ENCODE assay signal across 30 cellular contexts in genomic region chr6:49522710-49523593, GRCh38. TPM values are rescaled to one million over a fixed set of nuclear protein-coding genes. Genes with fewer than 3 reads are reported as not detected.
A peak's percentile ranks its signal among the peaks of the same experiment; 100 is the strongest.
DNase-seq lines count a peak whose midpoint lies in the region; ATAC-seq, FAIRE-seq and TF ChIP-seq lines count a peak whose summit lies in the region.
"Had no signal": no experiment of that assay in that cellular context is flagged by ENCODE, and none has a peak within 500 bp of the region (broad histone marks: within the 10 kb centered on the region; RNA-seq: fewer than 3 reads in every experiment).

No MANE protein-coding gene starts in this region.

- H3K9ac ChIP-seq in HepG2 (ENCODE audit: insufficient read depth, low read depth, low read length), result peak overlapping the region; percentile 36
- H3K9ac ChIP-seq: neural progenitor cell, SK-N-SH had no signal

- peak; percentile 97 for ATAC-seq in HepG2
- ATAC-seq: activated CD8-positive, alpha-beta T cell treated with anti-CD3 and anti-CD28 coated beads for 36 hours; activated T-helper 17 cell treated with anti-CD3 and anti-CD28 coated beads, Interleukin-2, amount 50 U/mL, for 72 hours had no signal

- H4K20me1 ChIP-seq in PC-9 (ENCODE audit: insufficient read depth), result no peaks in the 10 kb centered on the region
- H4K20me1 ChIP-seq in HepG2 (ENCODE audit: insufficient read depth, low read length), result no peaks in the 10 kb centered on the region

- in situ Hi-C loops in HepG2 (cut with HindIII; ENCODE audit: extremely low pct_ligation_motif_present, low pct_unique_long_range_greater_than_20kb), result no loop called here

- H3K27me3 ChIP-seq in PC-9 (ENCODE audit: insufficient read depth, low read depth), result no peaks in the 10 kb centered on the region
- H3K27me3 ChIP-seq in HepG2 (ENCODE audit: control insufficient read depth in 1 of 2, insufficient read depth in 2 of 2, low read length in 2 of 2), result no peaks in the 10 kb centered on the region
- H3K27me3 ChIP-seq: neural progenitor cell, sigmoid colon had no signal

- no peak overlapping the region for H3K27ac ChIP-seq in PC-9
- peak overlapping the region; percentile 84 for H3K27ac ChIP-seq in HepG2 (ENCODE audit: extremely low read length, insufficient read depth, low read length)
- H3K27ac ChIP-seq in caudate nucleus (ENCODE audit: low read depth, low read length), result no peak overlapping the region
- H3K27ac ChIP-seq: neural progenitor cell, sigmoid colon had no signal

- H3K36me3 Mint-ChIP-seq in type B pancreatic cell, result no peaks in the 10 kb centered on the region
- H3K36me3 Mint-ChIP-seq: neural progenitor cell had no signal

- H3K4me3 ChIP-seq in PC-9 (no peak overlapping the region), HepG2 (replicated peaks in 1 of 3; ENCODE audit: insufficient read depth in 1 of 3, low read depth in 2 of 3, low read length in 3 of 3) (peak overlapping the region in 2 of 3 experiments; percentile 0 to 50; a peak in 2 of 6 replicates)
- H3K4me3 ChIP-seq: neural progenitor cell, sigmoid colon had no signal

- no peaks in the 10 kb centered on the region for H3K9me3 ChIP-seq in PC-9 (ENCODE audit: insufficient read depth, low read depth)
- H3K9me3 ChIP-seq in HepG2 (ENCODE audit: low read length), result no peaks in the 10 kb centered on the region
- H3K9me3 ChIP-seq: sigmoid colon, SK-N-SH had no signal

- H3K4me1 Mint-ChIP-seq in type B pancreatic cell (ENCODE audit: unreplicated experiment), result peaks cover 5% of the 10 kb centered on the region
- H3K4me1 Mint-ChIP-seq: activated T-helper 17 cell treated with anti-CD3 and anti-CD28 coated beads, Interleukin-2, amount 50 U/mL, for 72 hours; neural progenitor cell had no signal

- no peaks in the 10 kb centered on the region for H3K9me3 Mint-ChIP-seq in type B pancreatic cell
- H3K9me3 Mint-ChIP-seq: activated CD8-positive, alpha-beta T cell treated with anti-CD3 and anti-CD28 coated beads for 36 hours; activated T-helper 17 cell treated with anti-CD3 and anti-CD28 coated beads, Interleukin-2, amount 50 U/mL, for 72 hours; CD4-positive, alpha-beta T cell; neural progenitor cell; stimulated activated naive CD8-positive, alpha-beta T cell treated with anti-CD3 and anti-CD28 coated beads, Interleukin-15, Interleukin-2, amounts not matched to agents 100 ng/mL and 50 ng/mL, for 24 hours; T-helper 1 cell treated with Interleukin-12 subunit alpha and Interleukin-12 subunit beta and Interleukin-4 antibody, amounts not matched to agents 30 μg/mL and 1 μg/mL, for 36 hours had no signal

- peak; percentile 89 to 99 for TF ChIP-seq EP300 in HepG2 (IDR thresholded peaks at IDR 0.05; ENCODE audit: low read depth in 2 of 2, low read length in 2 of 2)
- peak; percentile 94 for TF ChIP-seq EP300 in HepG2 (CRISPR knock-in tag; IDR thresholded peaks at IDR 0.05; ENCODE audit: borderline replicate concordance)

- 0 out of 4 replicates have a peak, but pooled peaks of 1 of the 2 experiments have one; percentile 31 for TF ChIP-seq POLR2A in HepG2 (IDR thresholded peaks at IDR 0.05; ENCODE audit: insufficient read depth in 1 of 2, low read depth in 2 of 2, low read length in 2 of 2)

- H3K4me1 ChIP-seq in PC-9 (replicated peaks; ENCODE audit: insufficient read depth) (no peaks in the 10 kb centered on the region), HepG2 (ENCODE audit: insufficient read depth, low read length) (peaks cover 77% of the 10 kb centered on the region)
- H3K4me1 ChIP-seq: neural progenitor cell, sigmoid colon had no signal

- TF ChIP-seq CTCF in PC-9 (conservative IDR thresholded peaks at IDR 0.05), result no peak
- no peak for TF ChIP-seq CTCF in HepG2 (CRISPR knock-in tag; IDR thresholded peaks at IDR 0.05)
- no peak for TF ChIP-seq CTCF in type B pancreatic cell (conservative IDR thresholded peaks at IDR 0.05)

- H3K27ac Mint-ChIP-seq in type B pancreatic cell, result peak overlapping the region; percentile 52
- H3K27ac Mint-ChIP-seq: activated CD8-positive, alpha-beta T cell treated with anti-CD3 and anti-CD28 coated beads for 36 hours; activated T-helper 17 cell treated with anti-CD3 and anti-CD28 coated beads, Interleukin-2, amount 50 U/mL, for 72 hours; CD4-positive, alpha-beta T cell; neural progenitor cell; stimulated activated naive CD8-positive, alpha-beta T cell treated with anti-CD3 and anti-CD28 coated beads, Interleukin-15, Interleukin-2, amounts not matched to agents 100 ng/mL and 50 ng/mL, for 24 hours; T-helper 1 cell treated with Interleukin-12 subunit alpha and Interleukin-12 subunit beta and Interleukin-4 antibody, amounts not matched to agents 30 μg/mL and 1 μg/mL, for 36 hours had no signal

- H3F3A ChIP-seq in PC-9 (ENCODE audit: insufficient read depth, low read depth), result no peaks in the 10 kb centered on the region

- H3K4me2 ChIP-seq in PC-9 (no peak overlapping the region), HepG2 (ENCODE audit: low read depth, low read length) (peak overlapping the region; percentile 69)
- H3K4me2 ChIP-seq: neural progenitor cell, SK-N-SH had no signal

- H3K79me2 ChIP-seq in PC-9 (ENCODE audit: low read depth) (no peaks in the 10 kb centered on the region), HepG2 (ENCODE audit: insufficient read depth, low read length) (no peaks in the 10 kb centered on the region)

- intact Hi-C loops in PC-9 (cut with micrococcal nuclease; ENCODE audit: unreplicated experiment), result no loop called here
- intact Hi-C loops in HepG2 (cut with micrococcal nuclease; ENCODE audit: unreplicated experiment), result loop anchor here (1.0 to 5.0 kb wide), 4 partner anchors 16 to 239 kb away; partner anchors contain the start of genes CENPQ and MMUT

- H3K4me3 Mint-ChIP-seq in type B pancreatic cell, result no peak overlapping the region
- H3K4me3 Mint-ChIP-seq: activated CD8-positive, alpha-beta T cell treated with anti-CD3 and anti-CD28 coated beads for 36 hours; activated T-helper 17 cell treated with anti-CD3 and anti-CD28 coated beads, Interleukin-2, amount 50 U/mL, for 72 hours; CD4-positive, alpha-beta T cell; neural progenitor cell; stimulated activated naive CD8-positive, alpha-beta T cell treated with anti-CD3 and anti-CD28 coated beads, Interleukin-15, Interleukin-2, amounts not matched to agents 100 ng/mL and 50 ng/mL, for 24 hours; T-helper 1 cell treated with Interleukin-12 subunit alpha and Interleukin-12 subunit beta and Interleukin-4 antibody, amounts not matched to agents 30 μg/mL and 1 μg/mL, for 36 hours had no signal

- H3K36me3 ChIP-seq in PC-9 (ENCODE audit: low read depth) (no peaks in the 10 kb centered on the region), HepG2 (replicated peaks in 1 of 2; ENCODE audit: control insufficient read depth in 1 of 2, insufficient read depth in 2 of 2, low read length in 2 of 2) (no peaks in the 10 kb centered on the region)
- H3K36me3 ChIP-seq: neural progenitor cell, sigmoid colon had no signal

- DNase-seq in NCI-H1417 (lab: John Stamatoyannopoulos, UW) (peak in 2 of 3 experiments; percentile 16 to 55), NCI-H1417 treated with DMSO at 0.1 percent for 48 hours (lab: John Stamatoyannopoulos, UW) (no peak), PC-9 (no peak), HepG2 (ENCODE audit: low spot score) (peak; percentile 99), type B pancreatic cell (ENCODE audit: extremely low spot score, unreplicated experiment) (no peak), hepatic stellate cell (ENCODE audit: low spot score) (no peak), caudate nucleus (lab: John Stamatoyannopoulos, UW) (no peak), HCEC 1CT (no peak)
- DNase-seq: activated CD4-positive, alpha-beta T cell treated with anti-CD3 and anti-CD28 coated beads for 1 hour; activated CD8-positive, alpha-beta T cell treated with anti-CD3 and anti-CD28 coated beads for 36 hours; activated naive CD4-positive, alpha-beta T cell treated with anti-CD3 and anti-CD28 coated beads, Interleukin-2, amount 50 U/mL, for 16 hours; amniotic stem cell; CD4-positive, alpha-beta T cell; effector CD4-positive, alpha-beta T cell; GOT3; MM.1S; NCI-H1436 treated with DMSO at 0.1 percent for 48 hours; RPMI8226; sigmoid colon; SK-N-SH; stimulated activated CD4-positive, alpha-beta T cell treated with anti-CD3 and anti-CD28 coated beads, Interleukin-15, amount 100 ng/mL, for 24 hours had no signal

- POLR2A ChIA-PET in PC-9 (lab: Charles Lee; ENCODE audit: unreplicated experiment), result no interaction called here
- POLR2A ChIA-PET in HepG2 (lab: Yijun Ruan, JAX), result interaction anchor here (1.2 kb wide), 1 partner anchor 15 kb away, joined by 3 read pairs; no protein-coding TSS in a partner anchor

- WGBS in HepG2 (ENCODE audit: low lambda C conversion rate), result 1% methylated on average over 7 of the region's 7 CpGs

- peak; percentile 99 for FAIRE-seq in HepG2 (lab: Jason Lieb, UNC)
- FAIRE-seq: G401.6 had no signal

- H3K27me3 Mint-ChIP-seq in type B pancreatic cell, result no peaks in the 10 kb centered on the region
- H3K27me3 Mint-ChIP-seq: CD4-positive, alpha-beta T cell had no signal

- TF ChIP-seq RAD21 in HepG2 (CRISPR knock-in tag; IDR thresholded peaks at IDR 0.05), result peak; percentile 48; the same call in 1 of the 2 replicates

- peak overlapping the region; percentile 60 for H2AFZ ChIP-seq in PC-9
- no peak overlapping the region for H2AFZ ChIP-seq in HepG2 (ENCODE audit: low read length)
- H2AFZ ChIP-seq: neural progenitor cell had no signal

- CTCF ChIA-PET in PC-9 (lab: Charles Lee) (no interaction called here), HepG2 (lab: Yijun Ruan, JAX; ENCODE audit: low intra/inter-chr PET ratio, low total read pairs) (interaction anchor here (1.7 kb wide), 1 partner anchor 9 kb away, joined by 9 read pairs; no protein-coding TSS in a partner anchor)

- BruUV-seq in PC-9 (replicated peaks; lab: Mats Ljungman, UMichigan) (no TSS peak), HepG2 (replicated peaks; lab: Mats Ljungman, UMichigan) (no TSS peak)

- no peaks in the 10 kb centered on the region for H3K9me2 ChIP-seq in PC-9 (ENCODE audit: insufficient read depth)
- H3K9me2 ChIP-seq: SK-N-SH had no signal

RNA-seq across cellular contexts. Expression of gene GLYATL3, which starts 23.2 kb away (rescaled TPM):
- not detected in 2 replicates for total RNA-seq in PC-9 (2021)
- total RNA-seq in HepG2 (2016; rRNA removed; fragmentation: Illumina TruSeq; extraction: Trizol), result not detected in 2 replicates
- not detected in 2 replicates for total RNA-seq in HepG2 (2016; cell fraction: cytosol; rRNA removed; fragmentation: Illumina TruSeq; extraction: Trizol; ENCODE audit: low read depth)
- not detected in 2 replicates for total RNA-seq in HepG2 (2016; cell fraction: insoluble cytoplasmic fraction; rRNA removed; fragmentation: Illumina TruSeq; extraction: Trizol)
- total RNA-seq in HepG2 (2016; cell fraction: membrane; rRNA removed; fragmentation: Illumina TruSeq; extraction: Trizol), result not detected in 2 replicates
- not detected in 2 replicates for total RNA-seq in HepG2 (2016; cell fraction: nucleus; rRNA removed; fragmentation: Illumina TruSeq; extraction: Trizol)
- polyA plus RNA-seq in HepG2 (2011; rRNA removed), result 0.05 TPM in 1 of 2 replicates, not detected in the other
- polyA plus RNA-seq in HepG2 (2011; cell fraction: cytosol; rRNA removed), result not detected in 2 replicates
- not detected in 2 replicates for polyA plus RNA-seq in HepG2 (2011; cell fraction: nucleus; rRNA removed)
- not detected in 2 replicates for polyA plus RNA-seq in HepG2 (2012)
- polyA plus RNA-seq in HepG2 (2016; cell fraction: cytosol; fragmentation: Illumina TruSeq; extraction: Trizol; ENCODE audit: low read depth), result not detected in 2 replicates
- not detected in 2 replicates for polyA plus RNA-seq in HepG2 (2016; cell fraction: insoluble cytoplasmic fraction; fragmentation: Illumina TruSeq; extraction: Trizol; ENCODE audit: low read depth)
- not detected in 2 replicates for polyA plus RNA-seq in HepG2 (2016; cell fraction: membrane; fragmentation: Illumina TruSeq; extraction: Trizol; ENCODE audit: low read depth)
- not detected in 2 replicates for polyA plus RNA-seq in HepG2 (2016; cell fraction: nucleus; fragmentation: Illumina TruSeq; extraction: Trizol; ENCODE audit: insufficient read depth, low read depth)
- not detected in 2 replicates for polyA minus RNA-seq in HepG2 (2011; rRNA and poly(A)+ RNA removed; ENCODE audit: low replicate concordance)
- not detected in 2 replicates for polyA minus RNA-seq in HepG2 (2011; cell fraction: cytosol; rRNA and poly(A)+ RNA removed)
- not detected in 2 replicates for polyA minus RNA-seq in HepG2 (2011; cell fraction: nucleus; rRNA and poly(A)+ RNA removed)
- total RNA-seq in type B pancreatic cell (ENCODE audit: low replicate concordance), result 0.50 TPM in 1 of 2 replicates, not detected in the other
- total RNA-seq: A172; activated CD8-positive, alpha-beta T cell treated with anti-CD3 and anti-CD28 coated beads for 36 hours; activated T-helper 17 cell treated with anti-CD3 and anti-CD28 coated beads, Interleukin-2, amount 50 U/mL, for 72 hours; CD4-positive, alpha-beta T cell; epithelial cell of proximal tubule; kidney epithelial cell; lung microvascular endothelial cell; sigmoid colon had no signal
- polyA plus RNA-seq: SK-N-SH had no signal

RNA-seq across cellular contexts. Expression of gene C6orf141, which starts 27.5 kb away (rescaled TPM):
- total RNA-seq in PC-9 (2021) (12.3 and 21.9 TPM in 2 replicates), HepG2 (2016; rRNA removed; fragmentation: Illumina TruSeq; extraction: Trizol) (not detected in 2 replicates), type B pancreatic cell (ENCODE audit: low replicate concordance) (9.5 and 19.2 TPM in 2 replicates)
- total RNA-seq in HepG2 (2016; cell fraction: cytosol; rRNA removed; fragmentation: Illumina TruSeq; extraction: Trizol; ENCODE audit: low read depth), result not detected in 2 replicates
- not detected in 2 replicates for total RNA-seq in HepG2 (2016; cell fraction: insoluble cytoplasmic fraction; rRNA removed; fragmentation: Illumina TruSeq; extraction: Trizol)
- not detected in 2 replicates for total RNA-seq in HepG2 (2016; cell fraction: membrane; rRNA removed; fragmentation: Illumina TruSeq; extraction: Trizol)
- not detected in 2 replicates for total RNA-seq in HepG2 (2016; cell fraction: nucleus; rRNA removed; fragmentation: Illumina TruSeq; extraction: Trizol)
- 0.07 and 0.12 TPM in 2 replicates for polyA plus RNA-seq in HepG2 (2011; rRNA removed)
- polyA plus RNA-seq in HepG2 (2011; cell fraction: cytosol; rRNA removed), result not detected in 2 replicates
- 0.29 TPM in 1 of 2 replicates, not detected in the other for polyA plus RNA-seq in HepG2 (2011; cell fraction: nucleus; rRNA removed)
- polyA plus RNA-seq in HepG2 (2012), result not detected in 2 replicates
- polyA plus RNA-seq in HepG2 (2016; cell fraction: cytosol; fragmentation: Illumina TruSeq; extraction: Trizol; ENCODE audit: low read depth), result not detected in 2 replicates
- not detected in 2 replicates for polyA plus RNA-seq in HepG2 (2016; cell fraction: insoluble cytoplasmic fraction; fragmentation: Illumina TruSeq; extraction: Trizol; ENCODE audit: low read depth)
- polyA plus RNA-seq in HepG2 (2016; cell fraction: membrane; fragmentation: Illumina TruSeq; extraction: Trizol; ENCODE audit: low read depth), result not detected in 2 replicates
- not detected in 2 replicates for polyA plus RNA-seq in HepG2 (2016; cell fraction: nucleus; fragmentation: Illumina TruSeq; extraction: Trizol; ENCODE audit: insufficient read depth, low read depth)
- not detected in 2 replicates for polyA minus RNA-seq in HepG2 (2011; rRNA and poly(A)+ RNA removed; ENCODE audit: low replicate concordance)
- polyA minus RNA-seq in HepG2 (2011; cell fraction: cytosol; rRNA and poly(A)+ RNA removed), result not detected in 2 replicates
- polyA minus RNA-seq in HepG2 (2011; cell fraction: nucleus; rRNA and poly(A)+ RNA removed), result not detected in 2 replicates
- total RNA-seq: activated T-helper 17 cell treated with anti-CD3 and anti-CD28 coated beads, Interleukin-2, amount 50 U/mL, for 72 hours; CD4-positive, alpha-beta T cell had no signal
- polyA plus RNA-seq: SK-N-SH had no signal

RNA-seq across cellular contexts. Expression of gene CENPQ, which starts 59.8 kb away (rescaled TPM):
- total RNA-seq in PC-9 (2021) (9.5 and 11.0 TPM in 2 replicates), HepG2 (2016; rRNA removed; fragmentation: Illumina TruSeq; extraction: Trizol) (20.1 and 29.4 TPM in 2 replicates), type B pancreatic cell (ENCODE audit: low replicate concordance) (3.7 and 8.6 TPM in 2 replicates)
- total RNA-seq in HepG2 (2016; cell fraction: cytosol; rRNA removed; fragmentation: Illumina TruSeq; extraction: Trizol; ENCODE audit: low read depth), result 7.2 and 8.1 TPM in 2 replicates
- 21.6 and 28.9 TPM in 2 replicates for total RNA-seq in HepG2 (2016; cell fraction: insoluble cytoplasmic fraction; rRNA removed; fragmentation: Illumina TruSeq; extraction: Trizol)
- total RNA-seq in HepG2 (2016; cell fraction: membrane; rRNA removed; fragmentation: Illumina TruSeq; extraction: Trizol), result 13.4 and 15.9 TPM in 2 replicates
- total RNA-seq in HepG2 (2016; cell fraction: nucleus; rRNA removed; fragmentation: Illumina TruSeq; extraction: Trizol), result 14.3 and 14.9 TPM in 2 replicates
- 5.5 and 9.1 TPM in 2 replicates for polyA plus RNA-seq in HepG2 (2011; rRNA removed)
- 2.6 and 4.3 TPM in 2 replicates for polyA plus RNA-seq in HepG2 (2011; cell fraction: cytosol; rRNA removed)
- 1.6 TPM in 2 replicates for polyA plus RNA-seq in HepG2 (2011; cell fraction: nucleus; rRNA removed)
- polyA plus RNA-seq in HepG2 (2012), result 6.6 and 10.3 TPM in 2 replicates
- polyA plus RNA-seq in HepG2 (2016; cell fraction: cytosol; fragmentation: Illumina TruSeq; extraction: Trizol; ENCODE audit: low read depth), result 2.2 and 2.6 TPM in 2 replicates
- polyA plus RNA-seq in HepG2 (2016; cell fraction: insoluble cytoplasmic fraction; fragmentation: Illumina TruSeq; extraction: Trizol; ENCODE audit: low read depth), result 27.0 and 27.3 TPM in 2 replicates
- polyA plus RNA-seq in HepG2 (2016; cell fraction: membrane; fragmentation: Illumina TruSeq; extraction: Trizol; ENCODE audit: low read depth), result 4.6 and 4.7 TPM in 2 replicates
- polyA plus RNA-seq in HepG2 (2016; cell fraction: nucleus; fragmentation: Illumina TruSeq; extraction: Trizol; ENCODE audit: insufficient read depth, low read depth), result 16.3 and 19.0 TPM in 2 replicates
- 1.6 and 1.7 TPM in 2 replicates for polyA minus RNA-seq in HepG2 (2011; rRNA and poly(A)+ RNA removed; ENCODE audit: low replicate concordance)
- 2.9 and 3.0 TPM in 2 replicates for polyA minus RNA-seq in HepG2 (2011; cell fraction: cytosol; rRNA and poly(A)+ RNA removed)
- polyA minus RNA-seq in HepG2 (2011; cell fraction: nucleus; rRNA and poly(A)+ RNA removed), result 4.1 and 6.4 TPM in 2 replicates

RNA-seq across cellular contexts. Expression of gene MMUT, which starts 59.9 kb away (rescaled TPM):
- total RNA-seq in PC-9 (2021) (14.4 and 17.5 TPM in 2 replicates), HepG2 (2016; rRNA removed; fragmentation: Illumina TruSeq; extraction: Trizol) (15.8 and 20.5 TPM in 2 replicates), type B pancreatic cell (ENCODE audit: low replicate concordance) (27.6 and 30.5 TPM in 2 replicates)
- 1.8 and 1.9 TPM in 2 replicates for total RNA-seq in HepG2 (2016; cell fraction: cytosol; rRNA removed; fragmentation: Illumina TruSeq; extraction: Trizol; ENCODE audit: low read depth)
- 15.7 and 20.8 TPM in 2 replicates for total RNA-seq in HepG2 (2016; cell fraction: insoluble cytoplasmic fraction; rRNA removed; fragmentation: Illumina TruSeq; extraction: Trizol)
- 4.1 and 5.0 TPM in 2 replicates for total RNA-seq in HepG2 (2016; cell fraction: membrane; rRNA removed; fragmentation: Illumina TruSeq; extraction: Trizol)
- total RNA-seq in HepG2 (2016; cell fraction: nucleus; rRNA removed; fragmentation: Illumina TruSeq; extraction: Trizol), result 18.3 and 24.5 TPM in 2 replicates
- 14.6 and 16.1 TPM in 2 replicates for polyA plus RNA-seq in HepG2 (2011; rRNA removed)
- polyA plus RNA-seq in HepG2 (2011; cell fraction: cytosol; rRNA removed), result 7.5 and 11.5 TPM in 2 replicates
- 8.1 and 9.6 TPM in 2 replicates for polyA plus RNA-seq in HepG2 (2011; cell fraction: nucleus; rRNA removed)
- 19.6 and 28.3 TPM in 2 replicates for polyA plus RNA-seq in HepG2 (2012)
- polyA plus RNA-seq in HepG2 (2016; cell fraction: cytosol; fragmentation: Illumina TruSeq; extraction: Trizol; ENCODE audit: low read depth), result 1.3 and 1.4 TPM in 2 replicates
- 15.0 and 15.9 TPM in 2 replicates for polyA plus RNA-seq in HepG2 (2016; cell fraction: insoluble cytoplasmic fraction; fragmentation: Illumina TruSeq; extraction: Trizol; ENCODE audit: low read depth)
- 2.2 and 2.7 TPM in 2 replicates for polyA plus RNA-seq in HepG2 (2016; cell fraction: membrane; fragmentation: Illumina TruSeq; extraction: Trizol; ENCODE audit: low read depth)
- 22.7 and 24.8 TPM in 2 replicates for polyA plus RNA-seq in HepG2 (2016; cell fraction: nucleus; fragmentation: Illumina TruSeq; extraction: Trizol; ENCODE audit: insufficient read depth, low read depth)
- polyA minus RNA-seq in HepG2 (2011; rRNA and poly(A)+ RNA removed; ENCODE audit: low replicate concordance), result 7.0 and 10.2 TPM in 2 replicates
- 11.9 and 13.3 TPM in 2 replicates for polyA minus RNA-seq in HepG2 (2011; cell fraction: cytosol; rRNA and poly(A)+ RNA removed)
- polyA minus RNA-seq in HepG2 (2011; cell fraction: nucleus; rRNA and poly(A)+ RNA removed), result 16.4 and 20.9 TPM in 2 replicates

Comparison
In these comparisons a context has a peak if more than half of its experiments do, and no peak if none do; other contexts are left out.
1. DNase-seq: peak in NCI-H1417 (2 of 3) and HepG2 (single experiment); none in NCI-H1417 treated with DMSO at 0.1 percent for 48 hours (single experiment), PC-9 (0 of 2), type B pancreatic cell (single experiment), hepatic stellate cell (single experiment), caudate nucleus (0 of 61) and HCEC 1CT (single experiment).